13 cellular contexts compared by ENCODE assay signal in genomic region chr3:159418571-159419526, GRCh38.
DNase-seq lines count a peak whose midpoint lies in the region; ATAC-seq and TF ChIP-seq lines count a peak whose summit lies in the region.
"Had no signal": no experiment of that assay in that cellular context is flagged by ENCODE, and none has a peak within 500 bp of the region (broad histone marks: within the 10 kb centered on the region; RNA-seq: fewer than 3 reads in every experiment).

No MANE protein-coding gene starts in this region.

- peak; percentile 57; the same call in 2 of the 3 replicates for ATAC-seq in SK-N-SH treated with all-trans-retinoic acid at 6 μM for 48 hours
- ATAC-seq in HG03097 (IDR thresholded peaks at IDR 0.05; ENCODE audit: low FRiP score, unreplicated experiment) = no peak

- peaks cover 0 to 2% (median 0%) of the 10 kb centered on the region in 3 donors for H3K27me3 Mint-ChIP-seq in immature natural killer cell (ENCODE audit: low read depth in 3 of 3)

- H3K27ac Mint-ChIP-seq in immature natural killer cell = no peak overlapping the region

- TF ChIP-seq CTCF in GM13977 (IDR thresholded peaks at IDR 0.05; ENCODE audit: extremely low read depth, insufficient read depth, missing control alignments) = no peak

- H3K4me3 Mint-ChIP-seq in immature natural killer cell = no peak overlapping the region

- H3K9me3 Mint-ChIP-seq in immature natural killer cell = peaks cover 2 to 14% (median 9%) of the 10 kb centered on the region in 6 donors

- no peaks in the 10 kb centered on the region for H3K36me3 Mint-ChIP-seq in immature natural killer cell

- peak; percentile 23 for DNase-seq in SIG-M5 treated with dmso at 0.1 percent for 504 hours (lab: John Stamatoyannopoulos, UW; ENCODE audit: unreplicated experiment)
- no peak for DNase-seq in SIG-M5 (lab: John Stamatoyannopoulos, UW)
- peak; percentile 15 for DNase-seq in hepatic stellate cell (ENCODE audit: low spot score)
- DNase-seq in stromal cell of bone marrow (ENCODE audit: low read depth) = peak; percentile 9
- no peak for DNase-seq in GM13977 (ENCODE audit: low spot score)
- no peak for DNase-seq in immature natural killer cell
- DNase-seq: amygdala; NCI-H2081 treated with DMSO at 0.1 percent for 48 hours; occipital lobe; stimulated activated CD4-positive, alpha-beta T cell treated with anti-CD3 and anti-CD28 coated beads, Interleukin-1b, Interleukin-23, amount 100 ng/mL, for 48 hours; stimulated activated naive CD4-positive, alpha-beta T cell had no signal

- in situ Hi-C loops in GM13977 (cut with MboI; ENCODE audit: low pct_unique_long_range_greater_than_20kb, low sequenced_read_pairs, unreplicated experiment) = no loop called here

- H3K4me1 Mint-ChIP-seq in immature natural killer cell = no peaks in the 10 kb centered on the region

TF ChIP-seq in SK-N-SH treated with all-trans-retinoic acid at 6 μM for 48 hours, 23 proteins besides CTCF, POLR2A, EP300 and RAD21:
- TF ChIP-seq OSR1 (CRISPR knock-in tag; IDR thresholded peaks at IDR 0.05) (no peak), RARB (CRISPR knock-in tag; IDR thresholded peaks at IDR 0.05) (no peak), ZNF70 (CRISPR knock-in tag; IDR thresholded peaks at IDR 0.05) (no peak), CSRNP3 (CRISPR knock-in tag; IDR thresholded peaks at IDR 0.05) (no peak), BACH2 (CRISPR knock-in tag; IDR thresholded peaks at IDR 0.05; ENCODE audit: borderline replicate concordance) (no peak), CSDC2 (CRISPR knock-in tag; IDR thresholded peaks at IDR 0.05) (no peak), POU6F1 (CRISPR knock-in tag; IDR thresholded peaks at IDR 0.05; ENCODE audit: borderline replicate concordance, low read depth) (no peak), PATZ1 (CRISPR knock-in tag; IDR thresholded peaks at IDR 0.05; ENCODE audit: borderline replicate concordance) (no peak), ZNF565 (CRISPR knock-in tag; conservative IDR thresholded peaks at IDR 0.05; ENCODE audit: low read depth) (no peak), ZNF8 (CRISPR knock-in tag; IDR thresholded peaks at IDR 0.05) (no peak)

Comparison
In these comparisons a context has a peak if more than half of its experiments do, and no peak if none do; other contexts are left out.
1. DNase-seq: peak in SIG-M5 treated with dmso at 0.1 percent for 504 hours (single experiment), hepatic stellate cell (single experiment) and stromal cell of bone marrow (single experiment); none in SIG-M5 (single experiment), GM13977 (single experiment) and immature natural killer cell (0 of 3).